ENCODE assay signal across 15 cellular contexts in the genomic region with DNA sequence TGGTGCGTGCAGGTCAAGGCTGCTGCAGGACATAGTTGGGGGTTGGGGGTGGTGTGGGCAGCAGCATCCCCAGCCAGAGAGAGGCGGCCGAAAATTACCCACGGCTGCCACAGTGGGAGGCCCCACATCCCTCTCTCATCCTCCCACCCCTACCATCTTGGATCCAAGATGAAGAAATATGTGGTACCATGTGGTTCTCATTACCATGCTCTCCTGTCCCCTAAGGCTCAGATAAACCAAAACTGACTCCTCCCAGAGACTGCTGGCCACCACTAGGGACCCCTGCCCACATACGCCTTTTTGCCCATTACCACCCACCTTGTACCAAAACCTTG.
DNase-seq lines count a peak whose midpoint lies in the region; ATAC-seq, FAIRE-seq and TF ChIP-seq lines count a peak whose summit lies in the region.
"Had no signal": no experiment of that assay in that cellular context is flagged by ENCODE, and none has a peak within 500 bp of the region (broad histone marks: within the 10 kb centered on the region; RNA-seq: fewer than 3 reads in every experiment).

No MANE protein-coding gene starts in this region.

- TF ChIP-seq POLR2A in adrenal gland (IDR thresholded peaks at IDR 0.05): no peak

- no peak for TF ChIP-seq CTCF in adrenal gland (IDR thresholded peaks at IDR 0.05)
- no peak for TF ChIP-seq CTCF in keratinocyte (optimal IDR thresholded peaks at IDR 0.05 in 1 of 3, IDR thresholded peaks at IDR 0.05 in 1 of 3, conservative IDR thresholded peaks at IDR 0.05 in 1 of 3; ENCODE audit: extremely low read depth in 1 of 3, insufficient read depth in 2 of 3, low read length in 3 of 3)

- no peak for FAIRE-seq in keratinocyte (lab: Jason Lieb, UNC)
- FAIRE-seq: colon, K562 had no signal

- no peak for DNase-seq in adrenal gland
- no peak for DNase-seq in keratinocyte (ENCODE audit: low read depth, low spot score)
- DNase-seq in NCI-H2196 (lab: John Stamatoyannopoulos, UW; ENCODE audit: unreplicated experiment): no peak
- DNase-seq in HuH-7 (ENCODE audit: low spot score): no peak
- DNase-seq: activated T-cell treated with anti-CD3 and anti-CD28 coated beads, Interleukin-2, amount 50 U/mL, for 72 hours; CD4-positive, alpha-beta memory T cell; GF-D8; hippocampal formation; stimulated activated naive CD4-positive, alpha-beta T cell had no signal

- H3K36me3 ChIP-seq in BLaER1: peaks cover 87% of the 10 kb centered on the region
- no peaks in the 10 kb centered on the region for H3K36me3 ChIP-seq in adrenal gland (replicated peaks in 1 of 2)
- peaks cover 8 to 14% of the 10 kb centered on the region in 2 experiments for H3K36me3 ChIP-seq in keratinocyte (ENCODE audit: control insufficient read depth in 2 of 2, extremely low read depth in 1 of 2, insufficient read depth in 2 of 2, low read length in 2 of 2)
- H3K36me3 ChIP-seq in skeletal muscle tissue (ENCODE audit: control insufficient read depth in 3 of 3, insufficient read depth in 3 of 3, low read length in 3 of 3): peaks cover 0 to 4% (median 0%) of the 10 kb centered on the region in 3 donors

- H3K9me1 ChIP-seq in keratinocyte (ENCODE audit: control insufficient read depth, extremely low read depth, insufficient read depth, low read length): peaks cover 3% of the 10 kb centered on the region

- peaks cover 30% of the 10 kb centered on the region for H3K4me1 ChIP-seq in BLaER1
- H3K4me1 ChIP-seq in adrenal gland (replicated peaks in 1 of 2): peaks cover 55 to 82% of the 10 kb centered on the region in 2 donors
- peaks cover 45% of the 10 kb centered on the region for H3K4me1 ChIP-seq in keratinocyte (ENCODE audit: control insufficient read depth, extremely low read depth, insufficient read depth, low read length)
- H3K4me1 ChIP-seq in skeletal muscle tissue (ENCODE audit: control insufficient read depth in 3 of 3, insufficient read depth in 3 of 3, low read length in 3 of 3): peaks cover 84 to 88% (median 86%) of the 10 kb centered on the region in 3 donors

- H3K27me3 ChIP-seq in BLaER1 (no peaks in the 10 kb centered on the region), adrenal gland (no peaks in the 10 kb centered on the region), keratinocyte (ENCODE audit: control insufficient read depth, extremely low read depth, insufficient read depth, low read length) (no peaks in the 10 kb centered on the region), skeletal muscle tissue (ENCODE audit: control insufficient read depth in 3 of 3, insufficient read depth in 3 of 3, low read length in 3 of 3) (no peaks in the 10 kb centered on the region)

- intact Hi-C loops in adrenal gland (cut with DNase I): loop anchor here in 1 of 2 donors (10.0 kb wide), 1 partner anchor 120 kb away; the partner anchor contains the start of gene HIC1

- H3K9me3 ChIP-seq in BLaER1 (no peaks in the 10 kb centered on the region), adrenal gland (replicated peaks in 1 of 3) (no peaks in the 10 kb centered on the region), keratinocyte (ENCODE audit: control insufficient read depth, low read depth, low read length) (no peaks in the 10 kb centered on the region), skeletal muscle tissue (ENCODE audit: control insufficient read depth in 3 of 3, low read length in 3 of 3) (no peaks in the 10 kb centered on the region)

- H3K79me2 ChIP-seq in keratinocyte (ENCODE audit: control insufficient read depth, insufficient read depth, low read length): no peaks in the 10 kb centered on the region

- H3K9ac ChIP-seq in BLaER1: no peak overlapping the region
- H3K9ac ChIP-seq in keratinocyte (ENCODE audit: control insufficient read depth, extremely low read depth, insufficient read depth, low read length): no peak overlapping the region
- peak overlapping the region in 2 of 3 donors; percentile 7 to 10 for H3K9ac ChIP-seq in skeletal muscle tissue (ENCODE audit: low read depth in 1 of 3, low read length in 3 of 3)

- WGBS in adrenal gland, 4 donors: 31 to 68% (median 59%) methylated on average over 5 of the region's 5 CpGs

- no peak overlapping the region for H2AFZ ChIP-seq in keratinocyte (ENCODE audit: control insufficient read depth, low read length)

- ATAC-seq in HG02588 (IDR thresholded peaks at IDR 0.05; ENCODE audit: unreplicated experiment) (no peak), HG02884 (IDR thresholded peaks at IDR 0.05; ENCODE audit: unreplicated experiment) (no peak)
- ATAC-seq: activated T-cell treated with anti-CD3 and anti-CD28 coated beads, Interleukin-2, amount 50 U/mL, for 72 hours; K562 had no signal

- H3K4me2 ChIP-seq in BLaER1 (peak overlapping the region; percentile 36; the same call in 1 of the 2 replicates), keratinocyte (ENCODE audit: control insufficient read depth, extremely low read depth, insufficient read depth, low read depth, low read length) (no peak overlapping the region)

- H4K20me1 ChIP-seq in BLaER1: peaks cover 19% of the 10 kb centered on the region
- no peaks in the 10 kb centered on the region for H4K20me1 ChIP-seq in keratinocyte (ENCODE audit: control insufficient read depth, extremely low read depth, insufficient read depth, low read length)

- dilution Hi-C loops in keratinocyte (cut with MboI; ENCODE audit: extremely low pct_ligation_motif_present, low sequenced_read_pairs): no loop called here

- H3K4me3 ChIP-seq in BLaER1 (no peak overlapping the region), adrenal gland (peak overlapping the region in 1 of 4 donors; percentile 16), keratinocyte (ENCODE audit: control insufficient read depth in 2 of 3, extremely low read depth in 1 of 3, insufficient read depth in 2 of 3, low read depth in 1 of 3, low read length in 3 of 3) (no peak overlapping the region), skeletal muscle tissue (ENCODE audit: low read length in 3 of 3) (no peak overlapping the region)
- H3K4me3 ChIP-seq: K562 had no signal

- no peak overlapping the region for H3K27ac ChIP-seq in BLaER1
- H3K27ac ChIP-seq in adrenal gland: peak overlapping the region; percentile 19 to 94 (median 84)
- H3K27ac ChIP-seq in keratinocyte (ENCODE audit: control insufficient read depth, insufficient read depth, low read length): peak overlapping the region; percentile 8
- peak overlapping the region; percentile 93 for H3K27ac ChIP-seq in skeletal muscle tissue (ENCODE audit: low read depth, low read length)

Comparison
In these comparisons a context has a peak if more than half of its experiments do, and no peak if none do; other contexts are left out.
1. H3K9ac ChIP-seq: peak in skeletal muscle tissue (2 of 3); none in BLaER1 (single experiment) and keratinocyte (single experiment).